1 cellular context compared by ENCODE assay signal in genomic region chr3:50227390-50228183, GRCh38.
A peak's percentile ranks its signal among the peaks of the same experiment; 100 is the strongest.
TF ChIP-seq lines count a peak whose summit lies in the region.

No MANE protein-coding gene starts in this region.

TF ChIP-seq in HEK293, 187 proteins besides CTCF, POLR2A, EP300 and RAD21 (continued from another document and continues in another):
- peak; percentile 69 for TF ChIP-seq ZBTB44 (tag by site-specific recombination; IDR thresholded peaks at IDR 0.05)
- TF ChIP-seq ZNF169 (tag by site-specific recombination; IDR thresholded peaks at IDR 0.05) = no peak
- TF ChIP-seq KLF1 (tag by site-specific recombination; IDR thresholded peaks at IDR 0.05) = peak; percentile 72
- peak; percentile 10; the same call in 1 of the 2 replicates for TF ChIP-seq KLF10 (tag by site-specific recombination; IDR thresholded peaks at IDR 0.05)
- TF ChIP-seq SP3 (tag by site-specific recombination; IDR thresholded peaks at IDR 0.05) = peak; percentile 94
- peak; percentile 12; the same call in 1 of the 2 replicates for TF ChIP-seq ZNF580 (tag by site-specific recombination; IDR thresholded peaks at IDR 0.05)
- no peak for TF ChIP-seq FEZF1 (tag by site-specific recombination; IDR thresholded peaks at IDR 0.05)
- no peak for TF ChIP-seq KLF16 (tag by site-specific recombination; IDR thresholded peaks at IDR 0.05)
- TF ChIP-seq ZBTB6 (tag by site-specific recombination; IDR thresholded peaks at IDR 0.05) = peak; percentile 44
- no peak for TF ChIP-seq ZNF513 (tag by site-specific recombination; IDR thresholded peaks at IDR 0.05)
- peak; percentile 91 for TF ChIP-seq SP2 (tag by site-specific recombination; IDR thresholded peaks at IDR 0.05)
- no peak for TF ChIP-seq ZBTB48 (tag by site-specific recombination; IDR thresholded peaks at IDR 0.05)
- TF ChIP-seq ZEB2 (tag by site-specific recombination; IDR thresholded peaks at IDR 0.05) = no peak; the same call in 1 of the 2 replicates
- no peak for TF ChIP-seq ZNF248 (tag by site-specific recombination; IDR thresholded peaks at IDR 0.05)
- TF ChIP-seq ZXDB (tag by site-specific recombination; IDR thresholded peaks at IDR 0.05) = peak; percentile 50; the same call in 1 of the 2 replicates
- TF ChIP-seq ZNF670 (tag by site-specific recombination; IDR thresholded peaks at IDR 0.05; ENCODE audit: low read depth) = no peak
- peak; percentile 24 for TF ChIP-seq ZNF335 (tag by site-specific recombination; conservative IDR thresholded peaks at IDR 0.05)
- no peak for TF ChIP-seq ZNF202 (tag by site-specific recombination; IDR thresholded peaks at IDR 0.05; ENCODE audit: borderline replicate concordance)
- TF ChIP-seq ZBTB17 (tag by site-specific recombination; IDR thresholded peaks at IDR 0.05) = no peak
- TF ChIP-seq ZFHX2 (tag by site-specific recombination; conservative IDR thresholded peaks at IDR 0.05) = peak; percentile 92
- peak; percentile 88 for TF ChIP-seq KLF8 (tag by site-specific recombination; IDR thresholded peaks at IDR 0.05)
- TF ChIP-seq GLIS2 (tag by site-specific recombination; IDR thresholded peaks at IDR 0.05) = peak; percentile 95
- no peak for TF ChIP-seq ZNF664 (tag by site-specific recombination; IDR thresholded peaks at IDR 0.05)
- peak; percentile 68 for TF ChIP-seq ZNF518A (tag by site-specific recombination; conservative IDR thresholded peaks at IDR 0.05; ENCODE audit: low read depth)
- TF ChIP-seq ZNF658 (tag by site-specific recombination; IDR thresholded peaks at IDR 0.05) = no peak
- TF ChIP-seq ZNF324 (tag by site-specific recombination; IDR thresholded peaks at IDR 0.05) = 0 out of 2 replicates have a peak, but pooled peaks have one; percentile 48
- TF ChIP-seq ZSCAN23 (tag by site-specific recombination; IDR thresholded peaks at IDR 0.05) = no peak
- no peak for TF ChIP-seq ZNF792 (tag by site-specific recombination; IDR thresholded peaks at IDR 0.05)
- TF ChIP-seq ZNF768 (tag by site-specific recombination; IDR thresholded peaks at IDR 0.05) = no peak
- no peak for TF ChIP-seq ELK4 (IDR thresholded peaks at IDR 0.05; ENCODE audit: borderline replicate concordance, low read depth, low read length)
- no peak for TF ChIP-seq ZNF274 (IDR thresholded peaks at IDR 0.05; ENCODE audit: low read length)
- no peak for TF ChIP-seq ZNF274 (tag by site-specific recombination; IDR thresholded peaks at IDR 0.05; ENCODE audit: borderline replicate concordance)
- peak; percentile 84; the same call in 1 of the 2 replicates for TF ChIP-seq KLF7 (tag by site-specific recombination; IDR thresholded peaks at IDR 0.05; ENCODE audit: borderline replicate concordance)
- TF ChIP-seq ZNF280C (tag by site-specific recombination; IDR thresholded peaks at IDR 0.05) = no peak
- TF ChIP-seq ZBTB7A (tag by site-specific recombination; IDR thresholded peaks at IDR 0.05; ENCODE audit: low read depth) = no peak
- TF ChIP-seq ZNF266 (tag by site-specific recombination; IDR thresholded peaks at IDR 0.05; ENCODE audit: low read depth) = no peak
- TF ChIP-seq ZNF639 (tag by site-specific recombination; IDR thresholded peaks at IDR 0.05) = peak; percentile 22; the same call in 1 of the 2 replicates
- no peak for TF ChIP-seq OSR2 (tag by site-specific recombination; IDR thresholded peaks at IDR 0.05)
- no peak for TF ChIP-seq ZBTB49 (tag by site-specific recombination; IDR thresholded peaks at IDR 0.05; ENCODE audit: low read depth)
- no peak for TF ChIP-seq ZNF571 (tag by site-specific recombination; IDR thresholded peaks at IDR 0.05)
- TF ChIP-seq ZNF366 (tag by site-specific recombination; conservative IDR thresholded peaks at IDR 0.05) = peak; percentile 56; the same call in 1 of the 2 replicates
- TF ChIP-seq ZNF621 (tag by site-specific recombination; IDR thresholded peaks at IDR 0.05) = no peak
- no peak; the same call in 1 of the 2 replicates for TF ChIP-seq ZBTB20 (tag by site-specific recombination; IDR thresholded peaks at IDR 0.05)
- TF ChIP-seq HOXC10 (CRISPR knock-in tag; IDR thresholded peaks at IDR 0.05) = no peak
